Comparison of ENCODE assay signal across 1 cellular context in genomic region chr5:40834849-40835787, GRCh38.
TF ChIP-seq lines count a peak whose summit lies in the region.

RPL37 (minus strand) TSS chr5:40835222; CDS start chr5:40835185, 37 bp downstream.

TF ChIP-seq in HepG2, 621 proteins besides CTCF, POLR2A, EP300 and RAD21 (continued from another document and continues in another):
- TF ChIP-seq, protein P1, sequence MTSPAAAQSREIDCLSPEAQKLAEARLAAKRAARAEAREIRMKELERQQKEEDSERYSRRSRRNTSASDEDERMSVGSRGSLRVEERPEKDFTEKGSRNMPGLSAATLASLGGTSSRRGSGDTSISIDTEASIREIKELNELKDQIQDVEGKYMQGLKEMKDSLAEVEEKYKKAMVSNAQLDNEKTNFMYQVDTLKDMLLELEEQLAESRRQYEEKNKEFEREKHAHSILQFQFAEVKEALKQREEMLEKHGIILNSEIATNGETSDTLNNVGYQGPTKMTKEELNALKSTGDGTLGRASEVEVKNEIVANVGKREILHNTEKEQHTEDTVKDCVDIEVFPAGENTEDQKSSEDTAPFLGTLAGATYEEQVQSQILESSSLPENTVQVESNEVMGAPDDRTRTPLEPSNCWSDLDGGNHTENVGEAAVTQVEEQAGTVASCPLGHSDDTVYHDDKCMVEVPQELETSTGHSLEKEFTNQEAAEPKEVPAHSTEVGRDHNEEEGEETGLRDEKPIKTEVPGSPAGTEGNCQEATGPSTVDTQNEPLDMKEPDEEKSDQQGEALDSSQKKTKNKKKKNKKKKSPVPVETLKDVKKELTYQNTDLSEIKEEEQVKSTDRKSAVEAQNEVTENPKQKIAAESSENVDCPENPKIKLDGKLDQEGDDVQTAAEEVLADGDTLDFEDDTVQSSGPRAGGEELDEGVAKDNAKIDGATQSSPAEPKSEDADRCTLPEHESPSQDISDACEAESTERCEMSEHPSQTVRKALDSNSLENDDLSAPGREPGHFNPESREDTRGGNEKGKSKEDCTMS (CRISPR knock-in tag; conservative IDR thresholded peaks at IDR 0.05): no peak; the same call in 1 of the 2 replicates
- TF ChIP-seq GPN1 (CRISPR knock-in tag; IDR thresholded peaks at IDR 0.05; ENCODE audit: borderline replicate concordance): no peak
- TF ChIP-seq, protein P2, sequence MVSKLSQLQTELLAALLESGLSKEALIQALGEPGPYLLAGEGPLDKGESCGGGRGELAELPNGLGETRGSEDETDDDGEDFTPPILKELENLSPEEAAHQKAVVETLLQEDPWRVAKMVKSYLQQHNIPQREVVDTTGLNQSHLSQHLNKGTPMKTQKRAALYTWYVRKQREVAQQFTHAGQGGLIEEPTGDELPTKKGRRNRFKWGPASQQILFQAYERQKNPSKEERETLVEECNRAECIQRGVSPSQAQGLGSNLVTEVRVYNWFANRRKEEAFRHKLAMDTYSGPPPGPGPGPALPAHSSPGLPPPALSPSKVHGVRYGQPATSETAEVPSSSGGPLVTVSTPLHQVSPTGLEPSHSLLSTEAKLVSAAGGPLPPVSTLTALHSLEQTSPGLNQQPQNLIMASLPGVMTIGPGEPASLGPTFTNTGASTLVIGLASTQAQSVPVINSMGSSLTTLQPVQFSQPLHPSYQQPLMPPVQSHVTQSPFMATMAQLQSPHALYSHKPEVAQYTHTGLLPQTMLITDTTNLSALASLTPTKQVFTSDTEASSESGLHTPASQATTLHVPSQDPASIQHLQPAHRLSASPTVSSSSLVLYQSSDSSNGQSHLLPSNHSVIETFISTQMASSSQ (IDR thresholded peaks at IDR 0.05; ENCODE audit: low read depth): peak; percentile 44; the same call in 1 of the 2 replicates
- TF ChIP-seq, protein P2 (CRISPR knock-in tag; IDR thresholded peaks at IDR 0.05; ENCODE audit: borderline replicate concordance): peak; percentile 88
- TF ChIP-seq, protein P3, sequence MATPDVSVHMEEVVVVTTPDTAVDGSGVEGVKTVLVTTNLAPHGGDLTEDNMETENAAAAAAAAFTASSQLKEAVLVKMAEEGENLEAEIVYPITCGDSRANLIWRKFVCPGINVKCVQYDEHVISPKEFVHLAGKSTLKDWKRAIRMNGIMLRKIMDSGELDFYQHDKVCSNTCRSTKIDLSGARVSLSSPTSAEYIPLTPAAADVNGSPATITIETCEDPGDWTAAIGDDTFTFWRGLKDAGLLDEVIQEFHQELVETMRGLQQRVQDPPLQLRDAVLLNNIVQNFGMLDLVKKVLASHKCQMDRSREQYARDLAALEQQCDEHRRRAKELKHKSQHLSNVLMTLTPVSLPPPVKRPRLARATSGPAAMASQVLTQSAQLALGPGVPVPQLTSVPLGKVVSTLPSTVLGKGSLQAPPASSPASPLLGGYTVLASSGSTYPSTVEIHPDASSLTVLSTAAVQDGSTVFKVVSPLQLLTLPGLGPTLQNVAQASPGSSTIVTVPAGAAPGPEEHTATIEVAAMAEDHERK (CRISPR knock-in tag; IDR thresholded peaks at IDR 0.05; ENCODE audit: low read depth): peak; percentile 81
- TF ChIP-seq TBX2 (CRISPR knock-in tag; IDR thresholded peaks at IDR 0.05; ENCODE audit: borderline replicate concordance): peak; percentile 91
- TF ChIP-seq ZFP62 (CRISPR knock-in tag; IDR thresholded peaks at IDR 0.05): no peak
- peak; percentile 69; the same call in 1 of the 2 replicates for TF ChIP-seq DNMT3B (CRISPR knock-in tag; conservative IDR thresholded peaks at IDR 0.05)
- peak; percentile 93 for TF ChIP-seq ZNF556 (CRISPR knock-in tag; IDR thresholded peaks at IDR 0.05; ENCODE audit: borderline replicate concordance)
- TF ChIP-seq NR3C1 (CRISPR knock-in tag; IDR thresholded peaks at IDR 0.05): no peak
- TF ChIP-seq ZNF75D (CRISPR knock-in tag; IDR thresholded peaks at IDR 0.05; ENCODE audit: borderline replicate concordance): no peak
- TF ChIP-seq DMTF1 (CRISPR knock-in tag; IDR thresholded peaks at IDR 0.05): no peak
- peak; percentile 98 for TF ChIP-seq IRF2 (CRISPR knock-in tag; IDR thresholded peaks at IDR 0.05)
- peak; percentile 97 for TF ChIP-seq POLR2AphosphoS2 (IDR thresholded peaks at IDR 0.05; ENCODE audit: low read depth, low read length)
- TF ChIP-seq NCOA5 (CRISPR knock-in tag; IDR thresholded peaks at IDR 0.05): no peak
- no peak for TF ChIP-seq ZKSCAN5 (CRISPR knock-in tag; IDR thresholded peaks at IDR 0.05)
- TF ChIP-seq ZNF414 (CRISPR knock-in tag; IDR thresholded peaks at IDR 0.05): peak; percentile 95
- TF ChIP-seq BCLAF1 (IDR thresholded peaks at IDR 0.05): no peak
- TF ChIP-seq, protein P4, sequence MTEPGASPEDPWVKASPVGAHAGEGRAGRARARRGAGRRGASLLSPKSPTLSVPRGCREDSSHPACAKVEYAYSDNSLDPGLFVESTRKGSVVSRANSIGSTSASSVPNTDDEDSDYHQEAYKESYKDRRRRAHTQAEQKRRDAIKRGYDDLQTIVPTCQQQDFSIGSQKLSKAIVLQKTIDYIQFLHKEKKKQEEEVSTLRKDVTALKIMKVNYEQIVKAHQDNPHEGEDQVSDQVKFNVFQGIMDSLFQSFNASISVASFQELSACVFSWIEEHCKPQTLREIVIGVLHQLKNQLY (CRISPR knock-in tag; IDR thresholded peaks at IDR 0.05): peak; percentile 56; the same call in 1 of the 2 replicates
- TF ChIP-seq, protein P5, sequence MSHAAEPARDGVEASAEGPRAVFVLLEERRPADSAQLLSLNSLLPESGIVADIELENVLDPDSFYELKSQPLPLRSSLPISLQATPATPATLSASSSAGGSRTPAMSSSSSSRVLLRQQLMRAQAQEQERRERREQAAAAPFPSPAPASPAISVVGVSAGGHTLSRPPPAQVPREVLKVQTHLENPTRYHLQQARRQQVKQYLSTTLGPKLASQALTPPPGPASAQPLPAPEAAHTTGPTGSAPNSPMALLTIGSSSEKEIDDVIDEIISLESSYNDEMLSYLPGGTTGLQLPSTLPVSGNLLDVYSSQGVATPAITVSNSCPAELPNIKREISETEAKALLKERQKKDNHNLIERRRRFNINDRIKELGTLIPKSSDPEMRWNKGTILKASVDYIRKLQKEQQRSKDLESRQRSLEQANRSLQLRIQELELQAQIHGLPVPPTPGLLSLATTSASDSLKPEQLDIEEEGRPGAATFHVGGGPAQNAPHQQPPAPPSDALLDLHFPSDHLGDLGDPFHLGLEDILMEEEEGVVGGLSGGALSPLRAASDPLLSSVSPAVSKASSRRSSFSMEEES (CRISPR knock-in tag; IDR thresholded peaks at IDR 0.05): peak; percentile 79
- 0 out of 2 replicates have a peak, but pooled peaks have one; percentile 39 for TF ChIP-seq CHCHD3 (CRISPR knock-in tag; IDR thresholded peaks at IDR 0.05)
- TF ChIP-seq TIGD3 (CRISPR knock-in tag; IDR thresholded peaks at IDR 0.05; ENCODE audit: borderline replicate concordance): peak; percentile 62
- TF ChIP-seq, protein P6, sequence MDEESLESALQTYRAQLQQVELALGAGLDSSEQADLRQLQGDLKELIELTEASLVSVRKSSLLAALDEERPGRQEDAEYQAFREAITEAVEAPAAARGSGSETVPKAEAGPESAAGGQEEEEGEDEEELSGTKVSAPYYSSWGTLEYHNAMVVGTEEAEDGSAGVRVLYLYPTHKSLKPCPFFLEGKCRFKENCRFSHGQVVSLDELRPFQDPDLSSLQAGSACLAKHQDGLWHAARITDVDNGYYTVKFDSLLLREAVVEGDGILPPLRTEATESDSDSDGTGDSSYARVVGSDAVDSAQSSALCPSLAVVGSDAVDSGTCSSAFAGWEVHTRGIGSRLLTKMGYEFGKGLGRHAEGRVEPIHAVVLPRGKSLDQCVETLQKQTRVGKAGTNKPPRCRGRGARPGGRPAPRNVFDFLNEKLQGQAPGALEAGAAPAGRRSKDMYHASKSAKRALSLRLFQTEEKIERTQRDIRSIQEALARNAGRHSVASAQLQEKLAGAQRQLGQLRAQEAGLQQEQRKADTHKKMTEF (CRISPR knock-in tag; IDR thresholded peaks at IDR 0.05): peak; percentile 97
- TF ChIP-seq, protein P7, sequence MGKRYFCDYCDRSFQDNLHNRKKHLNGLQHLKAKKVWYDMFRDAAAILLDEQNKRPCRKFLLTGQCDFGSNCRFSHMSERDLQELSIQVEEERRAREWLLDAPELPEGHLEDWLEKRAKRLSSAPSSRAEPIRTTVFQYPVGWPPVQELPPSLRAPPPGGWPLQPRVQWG (CRISPR knock-in tag; IDR thresholded peaks at IDR 0.05; ENCODE audit: borderline replicate concordance, low read depth): no peak
- TF ChIP-seq KMT2B (CRISPR knock-in tag; IDR thresholded peaks at IDR 0.05): peak; percentile 97
- TF ChIP-seq, protein P8, sequence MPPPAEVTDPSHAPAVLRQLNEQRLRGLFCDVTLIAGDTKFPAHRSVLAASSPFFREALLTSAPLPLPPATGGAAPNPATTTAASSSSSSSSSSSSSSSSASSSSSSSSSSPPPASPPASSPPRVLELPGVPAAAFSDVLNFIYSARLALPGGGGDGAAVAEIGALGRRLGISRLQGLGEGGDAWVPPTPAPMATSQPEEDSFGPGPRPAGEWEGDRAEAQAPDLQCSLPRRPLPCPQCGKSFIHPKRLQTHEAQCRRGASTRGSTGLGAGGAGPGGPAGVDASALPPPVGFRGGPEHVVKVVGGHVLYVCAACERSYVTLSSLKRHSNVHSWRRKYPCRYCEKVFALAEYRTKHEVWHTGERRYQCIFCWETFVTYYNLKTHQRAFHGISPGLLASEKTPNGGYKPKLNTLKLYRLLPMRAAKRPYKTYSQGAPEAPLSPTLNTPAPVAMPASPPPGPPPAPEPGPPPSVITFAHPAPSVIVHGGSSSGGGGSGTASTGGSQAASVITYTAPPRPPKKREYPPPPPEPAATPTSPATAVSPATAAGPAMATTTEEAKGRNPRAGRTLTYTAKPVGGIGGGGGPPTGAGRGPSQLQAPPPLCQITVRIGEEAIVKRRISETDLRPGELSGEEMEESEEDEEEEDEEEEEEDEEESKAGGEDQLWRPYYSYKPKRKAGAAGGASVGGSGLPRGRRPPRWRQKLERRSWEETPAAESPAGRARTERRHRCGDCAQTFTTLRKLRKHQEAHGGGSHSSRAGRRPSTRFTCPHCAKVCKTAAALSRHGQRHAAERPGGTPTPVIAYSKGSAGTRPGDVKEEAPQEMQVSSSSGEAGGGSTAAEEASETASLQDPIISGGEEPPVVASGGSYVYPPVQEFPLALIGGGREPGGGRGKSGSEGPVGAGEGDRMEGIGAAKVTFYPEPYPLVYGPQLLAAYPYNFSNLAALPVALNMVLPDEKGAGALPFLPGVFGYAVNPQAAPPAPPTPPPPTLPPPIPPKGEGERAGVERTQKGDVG (CRISPR knock-in tag; IDR thresholded peaks at IDR 0.05; ENCODE audit: borderline replicate concordance): peak; percentile 82; the same call in 1 of the 2 replicates
- no peak; the same call in 1 of the 2 replicates for TF ChIP-seq ZSCAN21 (CRISPR knock-in tag; IDR thresholded peaks at IDR 0.05; ENCODE audit: borderline replicate concordance)
- peak; percentile 96 for TF ChIP-seq ETV5 (CRISPR knock-in tag; IDR thresholded peaks at IDR 0.05; ENCODE audit: borderline replicate concordance)
